1 cellular context compared by ENCODE assay signal in the genomic region with DNA sequence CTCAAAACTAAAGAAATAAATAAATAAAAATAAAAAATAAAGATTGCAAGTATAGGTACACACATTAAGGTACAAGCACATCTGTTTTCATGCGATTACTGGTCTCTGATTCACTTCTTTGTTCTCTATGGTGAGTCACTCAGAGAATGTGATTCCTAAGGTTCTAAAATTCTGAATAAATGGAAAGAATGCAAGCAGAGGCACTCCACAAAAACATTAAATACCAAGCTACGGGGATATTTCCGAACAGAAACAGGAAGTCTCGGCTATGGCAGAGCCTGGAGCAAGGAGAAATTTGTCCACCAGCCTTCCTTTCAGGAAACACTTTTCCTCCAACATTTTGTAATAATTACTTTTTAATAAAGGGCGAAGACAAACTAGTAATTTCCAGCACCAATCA.
TF ChIP-seq lines count a peak whose summit lies in the region.

No MANE protein-coding gene starts in this region.

TF ChIP-seq in GM23338, 12 proteins besides CTCF, POLR2A, EP300 and RAD21 (continued from another document):
- TF ChIP-seq, protein P1, sequence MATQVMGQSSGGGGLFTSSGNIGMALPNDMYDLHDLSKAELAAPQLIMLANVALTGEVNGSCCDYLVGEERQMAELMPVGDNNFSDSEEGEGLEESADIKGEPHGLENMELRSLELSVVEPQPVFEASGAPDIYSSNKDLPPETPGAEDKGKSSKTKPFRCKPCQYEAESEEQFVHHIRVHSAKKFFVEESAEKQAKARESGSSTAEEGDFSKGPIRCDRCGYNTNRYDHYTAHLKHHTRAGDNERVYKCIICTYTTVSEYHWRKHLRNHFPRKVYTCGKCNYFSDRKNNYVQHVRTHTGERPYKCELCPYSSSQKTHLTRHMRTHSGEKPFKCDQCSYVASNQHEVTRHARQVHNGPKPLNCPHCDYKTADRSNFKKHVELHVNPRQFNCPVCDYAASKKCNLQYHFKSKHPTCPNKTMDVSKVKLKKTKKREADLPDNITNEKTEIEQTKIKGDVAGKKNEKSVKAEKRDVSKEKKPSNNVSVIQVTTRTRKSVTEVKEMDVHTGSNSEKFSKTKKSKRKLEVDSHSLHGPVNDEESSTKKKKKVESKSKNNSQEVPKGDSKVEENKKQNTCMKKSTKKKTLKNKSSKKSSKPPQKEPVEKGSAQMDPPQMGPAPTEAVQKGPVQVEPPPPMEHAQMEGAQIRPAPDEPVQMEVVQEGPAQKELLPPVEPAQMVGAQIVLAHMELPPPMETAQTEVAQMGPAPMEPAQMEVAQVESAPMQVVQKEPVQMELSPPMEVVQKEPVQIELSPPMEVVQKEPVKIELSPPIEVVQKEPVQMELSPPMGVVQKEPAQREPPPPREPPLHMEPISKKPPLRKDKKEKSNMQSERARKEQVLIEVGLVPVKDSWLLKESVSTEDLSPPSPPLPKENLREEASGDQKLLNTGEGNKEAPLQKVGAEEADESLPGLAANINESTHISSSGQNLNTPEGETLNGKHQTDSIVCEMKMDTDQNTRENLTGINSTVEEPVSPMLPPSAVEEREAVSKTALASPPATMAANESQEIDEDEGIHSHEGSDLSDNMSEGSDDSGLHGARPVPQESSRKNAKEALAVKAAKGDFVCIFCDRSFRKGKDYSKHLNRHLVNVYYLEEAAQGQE (IDR thresholded peaks at IDR 0.05; ENCODE audit: unreplicated experiment), result no peak
- TF ChIP-seq ZNF331 (CRISPR knock-in tag; IDR thresholded peaks at IDR 0.05; ENCODE audit: low read depth) (no peak), POLR2AphosphoS5 (IDR thresholded peaks at IDR 0.05; ENCODE audit: low read depth) (no peak), EZH2phosphoT487 (IDR thresholded peaks at IDR 0.05; ENCODE audit: unreplicated experiment) (no peak), NANOG (IDR thresholded peaks at IDR 0.05; ENCODE audit: borderline replicate concordance) (no peak), CREB1 (CRISPR knock-in tag; IDR thresholded peaks at IDR 0.05; ENCODE audit: low read depth) (no peak), JUNB (IDR thresholded peaks at IDR 0.05; ENCODE audit: unreplicated experiment) (no peak), STAT1 (IDR thresholded peaks at IDR 0.05; ENCODE audit: unreplicated experiment) (no peak)
TF ChIP-seq in GM23338: peak in this region for 0.
